In genomic region chr16:88535181-88535856, GRCh38 we compare ENCODE assay signal across 1 cellular context.
TF ChIP-seq lines count a peak whose summit lies in the region.

No MANE protein-coding gene starts in this region.

TF ChIP-seq in GM23338, 12 proteins besides CTCF, POLR2A, EP300 and RAD21 (continued from another document):
- TF ChIP-seq ZNF462 (CRISPR knock-in tag; IDR thresholded peaks at IDR 0.05) (no peak), REST (IDR thresholded peaks at IDR 0.05; ENCODE audit: unreplicated experiment) (no peak), STAT1 (IDR thresholded peaks at IDR 0.05; ENCODE audit: unreplicated experiment) (no peak), JUNB (IDR thresholded peaks at IDR 0.05; ENCODE audit: unreplicated experiment) (no peak), ETS1 (IDR thresholded peaks at IDR 0.05) (no peak), POLR2AphosphoS5 (IDR thresholded peaks at IDR 0.05; ENCODE audit: low read depth) (no peak; the same call in 1 of the 2 replicates), CREB1 (CRISPR knock-in tag; IDR thresholded peaks at IDR 0.05; ENCODE audit: low read depth) (no peak), EZH2 (IDR thresholded peaks at IDR 0.05; ENCODE audit: low read depth, unreplicated experiment) (no peak)
